ENCODE assay signal across 10 cellular contexts in genomic region chr19:28140201-28140600, GRCh38.
"Had no signal": no experiment of that assay in that cellular context is flagged by ENCODE, and none has a peak within 500 bp of the region (broad histone marks: within the 10 kb centered on the region; RNA-seq: fewer than 3 reads in every experiment).

No MANE protein-coding gene starts in this region.

- H3K4me1 Mint-ChIP-seq: IgD-negative memory B cell had no signal

- H3K4me3 ChIP-seq: GM23248, HAP-1 had no signal

- H3K27ac ChIP-seq: GM23248, KMS-11 had no signal

- ATAC-seq: HCT116, HepG2 had no signal

- H3K36me3 Mint-ChIP-seq: IgD-negative memory B cell had no signal

- H3K9me3 ChIP-seq: HAP-1 had no signal

- FAIRE-seq: HepG2, HTR-8/SVneo had no signal

- H3K27me3 Mint-ChIP-seq: IgD-negative memory B cell had no signal

- H3K4me2 ChIP-seq: KMS-11 had no signal

- H3K4me1 ChIP-seq: HAP-1 had no signal

- H3K4me3 Mint-ChIP-seq: HFFc6, IgD-negative memory B cell had no signal

- H3K36me3 ChIP-seq: HAP-1 had no signal

- H3K9ac ChIP-seq: GM23248, KMS-11 had no signal

- H3K27ac Mint-ChIP-seq: HFFc6 had no signal

- DNase-seq: GM23248, H7, HFFc6, KBM-7 had no signal
